Comparison of ENCODE assay signal across 12 cellular contexts in the genomic region with DNA sequence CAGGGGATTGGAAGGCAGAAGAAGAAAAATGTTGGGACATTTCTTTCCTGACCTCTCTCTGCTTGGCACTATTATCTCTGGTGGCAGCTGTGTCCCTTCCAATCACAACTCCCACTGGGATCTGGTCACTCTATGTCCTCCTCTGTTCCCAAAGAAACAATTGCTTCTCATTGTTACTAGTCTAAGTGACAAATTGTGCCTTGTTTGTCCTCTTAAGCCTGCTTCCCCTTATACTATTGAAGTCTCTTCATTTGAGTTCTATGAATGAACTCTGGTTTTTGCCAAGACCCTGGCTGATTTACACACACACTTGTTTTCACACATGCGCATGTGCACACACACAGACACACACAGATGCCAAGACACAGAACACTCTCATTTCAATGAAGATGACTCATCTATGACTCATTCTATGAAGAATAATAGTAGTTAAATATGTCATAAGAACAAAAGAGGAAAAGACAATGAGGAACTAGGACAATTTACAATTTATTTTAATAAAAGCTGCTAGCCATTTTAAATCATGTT.
DNase-seq lines count a peak whose midpoint lies in the region; ATAC-seq, FAIRE-seq and TF ChIP-seq lines count a peak whose summit lies in the region.
"Had no signal": no experiment of that assay in that cellular context is flagged by ENCODE, and none has a peak within 500 bp of the region (broad histone marks: within the 10 kb centered on the region; RNA-seq: fewer than 3 reads in every experiment).

No MANE protein-coding gene starts in this region.

- ATAC-seq in activated naive CD8-positive, alpha-beta T cell treated with anti-CD3 and anti-CD28 coated beads, Interleukin-2, amount 50 U/mL, for 24 hours: no peak

- TF ChIP-seq CTCF in epithelial cell of esophagus (IDR thresholded peaks at IDR 0.05; ENCODE audit: insufficient read depth, low read depth, low read length, missing control alignments): no peak
- no peak for TF ChIP-seq CTCF in stomach (IDR thresholded peaks at IDR 0.05)

- no peaks in the 10 kb centered on the region for H3K9me3 ChIP-seq in stomach
- H3K9me3 ChIP-seq: upper lobe of left lung had no signal

- H3K4me3 ChIP-seq in epithelial cell of esophagus (ENCODE audit: low read length): no peak overlapping the region
- no peak overlapping the region for H3K4me3 ChIP-seq in stomach
- H3K4me3 ChIP-seq: upper lobe of left lung had no signal

- H3K27ac Mint-ChIP-seq in activated naive CD8-positive, alpha-beta T cell treated with anti-CD3 and anti-CD28 coated beads for 36 hours: no peak overlapping the region
- no peak overlapping the region for H3K27ac Mint-ChIP-seq in activated naive CD8-positive, alpha-beta T cell treated with anti-CD3 and anti-CD28 coated beads, Interleukin-2, amount 50 U/mL, for 24 hours

- H3K36me3 ChIP-seq in stomach: no peaks in the 10 kb centered on the region
- H3K36me3 ChIP-seq: upper lobe of left lung had no signal

- intact Hi-C loops in stomach (cut with DNase I; ENCODE audit: low total_unique reads): no loop called here

- FAIRE-seq in GM12892 (lab: Jason Lieb, UNC): no peak

- H3K4me1 ChIP-seq in stomach: no peaks in the 10 kb centered on the region

- no peak for TF ChIP-seq EP300 in stomach (IDR thresholded peaks at IDR 0.05)

- 62 to 88% (median 76%) methylated on average over 1 of the region's 1 CpG for WGBS in stomach, 5 donors

- peak; percentile 22 for DNase-seq in activated naive CD8-positive, alpha-beta T cell treated with anti-CD3 and anti-CD28 coated beads for 36 hours
- no peak for DNase-seq in activated naive CD8-positive, alpha-beta T cell treated with anti-CD3 and anti-CD28 coated beads, Interleukin-2, amount 50 U/mL, for 24 hours
- DNase-seq in MV-4-11 (lab: John Stamatoyannopoulos, UW): peak; percentile 86
- DNase-seq in epithelial cell of esophagus (ENCODE audit: low read depth): peak; percentile 52
- DNase-seq in substantia nigra (lab: John Stamatoyannopoulos, UW): peak in 45 of 49 donors; percentile 7 to 94 (median 64)
- no peak for DNase-seq in stomach
- no peak for DNase-seq in GM12892 (ENCODE audit: insufficient read length)
- no peak for DNase-seq in stimulated activated CD4-positive, alpha-beta T cell treated with anti-CD3 and anti-CD28 coated beads, Interleukin-1b, Interleukin-23, amount 100 ng/mL, for 48 hours
- DNase-seq: activated T-cell treated with anti-CD3 and anti-CD28 coated beads for 4 hours had no signal

- H3K36me3 Mint-ChIP-seq in activated naive CD8-positive, alpha-beta T cell treated with anti-CD3 and anti-CD28 coated beads for 36 hours: no peaks in the 10 kb centered on the region
- H3K36me3 Mint-ChIP-seq in activated naive CD8-positive, alpha-beta T cell treated with anti-CD3 and anti-CD28 coated beads, Interleukin-2, amount 50 U/mL, for 24 hours (ENCODE audit: low read depth): no peaks in the 10 kb centered on the region

- H3K9me3 Mint-ChIP-seq in activated naive CD8-positive, alpha-beta T cell treated with anti-CD3 and anti-CD28 coated beads for 36 hours: no peaks in the 10 kb centered on the region
- H3K9me3 Mint-ChIP-seq in activated naive CD8-positive, alpha-beta T cell treated with anti-CD3 and anti-CD28 coated beads, Interleukin-2, amount 50 U/mL, for 24 hours: peaks cover 4% of the 10 kb centered on the region

- no peaks in the 10 kb centered on the region for H3K27me3 ChIP-seq in stomach
- H3K27me3 ChIP-seq: upper lobe of left lung had no signal

- peaks cover 21% of the 10 kb centered on the region for H3K27me3 Mint-ChIP-seq in activated naive CD8-positive, alpha-beta T cell treated with anti-CD3 and anti-CD28 coated beads for 36 hours
- peaks cover 20% of the 10 kb centered on the region for H3K27me3 Mint-ChIP-seq in activated naive CD8-positive, alpha-beta T cell treated with anti-CD3 and anti-CD28 coated beads, Interleukin-2, amount 50 U/mL, for 24 hours

- H3K27ac ChIP-seq in substantia nigra (ENCODE audit: low read depth, low read length, poor library complexity, severe bottlenecking) (peak overlapping the region; percentile 89), stomach (no peak overlapping the region)
- H3K27ac ChIP-seq: C4-2B, KMS-11, upper lobe of left lung had no signal

- TF ChIP-seq POLR2A in stomach (IDR thresholded peaks at IDR 0.05): no peak
- TF ChIP-seq POLR2A in GM12892 (IDR thresholded peaks at IDR 0.05; ENCODE audit: low read depth, low read length): no peak

- H3K4me1 Mint-ChIP-seq in activated naive CD8-positive, alpha-beta T cell treated with anti-CD3 and anti-CD28 coated beads for 36 hours: peaks cover 2% of the 10 kb centered on the region
- peaks cover 1% of the 10 kb centered on the region for H3K4me1 Mint-ChIP-seq in activated naive CD8-positive, alpha-beta T cell treated with anti-CD3 and anti-CD28 coated beads, Interleukin-2, amount 50 U/mL, for 24 hours

- H3K4me3 Mint-ChIP-seq in activated naive CD8-positive, alpha-beta T cell treated with anti-CD3 and anti-CD28 coated beads for 36 hours: no peak overlapping the region
- no peak overlapping the region for H3K4me3 Mint-ChIP-seq in activated naive CD8-positive, alpha-beta T cell treated with anti-CD3 and anti-CD28 coated beads, Interleukin-2, amount 50 U/mL, for 24 hours

Comparison
In these comparisons a context has a peak if more than half of its experiments do, and no peak if none do; other contexts are left out.
1. DNase-seq: peak in activated naive CD8-positive, alpha-beta T cell treated with anti-CD3 and anti-CD28 coated beads for 36 hours (single experiment), MV-4-11 (single experiment), epithelial cell of esophagus (single experiment) and substantia nigra (45 of 49); none in activated naive CD8-positive, alpha-beta T cell treated with anti-CD3 and anti-CD28 coated beads, Interleukin-2, amount 50 U/mL, for 24 hours (single experiment), stomach (single experiment), GM12892 (single experiment) and stimulated activated CD4-positive, alpha-beta T cell treated with anti-CD3 and anti-CD28 coated beads, Interleukin-1b, Interleukin-23, amount 100 ng/mL, for 48 hours (single experiment).